8 cellular contexts compared by ENCODE assay signal in genomic region chr7:25259487-25260243, GRCh38. TPM values are rescaled to one million over a fixed set of nuclear protein-coding genes. Genes with fewer than 3 reads are reported as not detected.
A peak's percentile ranks its signal among the peaks of the same experiment; 100 is the strongest.
DNase-seq lines count a peak whose midpoint lies in the region; ATAC-seq and TF ChIP-seq lines count a peak whose summit lies in the region.

No MANE protein-coding gene starts in this region.

- ATAC-seq in SK-N-SH treated with all-trans-retinoic acid at 6 μM for 48 hours: peak; percentile 95

- peak; percentile 78 for DNase-seq in DMS 273 treated with DMSO at 0.1 percent for 48 hours (lab: John Stamatoyannopoulos, UW)
- DNase-seq in GOT3 (lab: John Stamatoyannopoulos, UW): peak; percentile 23
- DNase-seq in NCI-H1092 treated with DMSO at 0.1 percent for 48 hours (lab: John Stamatoyannopoulos, UW): peak; percentile 95
- peak; percentile 65 for DNase-seq in activated naive CD4-positive, alpha-beta T cell treated with anti-CD3 and anti-CD28 coated beads, Interleukin-2, amount 50 U/mL, for 16 hours
- DNase-seq in head of caudate nucleus: peak in 41 of 42 donors; percentile 38 to 91 (median 72)
- DNase-seq in prostate gland (ENCODE audit: low spot score): peak; percentile 50
- DNase-seq in vagina (ENCODE audit: extremely low spot score in 2 of 2): no peak

- TF ChIP-seq CTCF in prostate gland (IDR thresholded peaks at IDR 0.05): peak; percentile 70 to 89 (median 79)
- TF ChIP-seq CTCF in vagina (IDR thresholded peaks at IDR 0.05): peak; percentile 49 to 60 (median 56)

- no peaks in the 10 kb centered on the region for H3K36me3 ChIP-seq in prostate gland
- H3K36me3 ChIP-seq in vagina: no peaks in the 10 kb centered on the region

- H3K27me3 ChIP-seq in prostate gland (replicated peaks; ENCODE audit: insufficient read depth): no peaks in the 10 kb centered on the region
- no peaks in the 10 kb centered on the region for H3K27me3 ChIP-seq in vagina

- intact Hi-C loops in head of caudate nucleus (cut with DNase I) (loop anchor here (2.0 to 5.0 kb wide), 3 partner anchors 129 to 593 kb away; no protein-coding TSS in a partner anchor), prostate gland (cut with DNase I) (loop anchor here (2.0 to 5.0 kb wide), 3 partner anchors 129 to 593 kb away; no protein-coding TSS in a partner anchor), vagina (cut with DNase I) (loop anchor here (5.0 kb wide), 2 partner anchors 128 to 308 kb away; no protein-coding TSS in a partner anchor)

- H3K4me3 ChIP-seq in prostate gland (no peak overlapping the region), vagina (no peak overlapping the region)

- TF ChIP-seq POLR2A in prostate gland (IDR thresholded peaks at IDR 0.05): no peak
- TF ChIP-seq POLR2A in vagina (IDR thresholded peaks at IDR 0.05): no peak

- H3K4me1 ChIP-seq in prostate gland (replicated peaks): no peaks in the 10 kb centered on the region
- peaks cover 14% of the 10 kb centered on the region for H3K4me1 ChIP-seq in vagina

- 29% methylated on average over 13 of the region's 13 CpGs for WGBS in prostate gland

- no peaks in the 10 kb centered on the region for H3K9me3 ChIP-seq in prostate gland
- no peaks in the 10 kb centered on the region for H3K9me3 ChIP-seq in vagina

- H3K27ac ChIP-seq in prostate gland: no peak overlapping the region
- no peak overlapping the region for H3K27ac ChIP-seq in vagina

TF ChIP-seq in SK-N-SH treated with all-trans-retinoic acid at 6 μM for 48 hours, 23 proteins besides CTCF, POLR2A, EP300 and RAD21:
- TF ChIP-seq SNAI2 (CRISPR knock-in tag; IDR thresholded peaks at IDR 0.05) (no peak), CREB5 (CRISPR knock-in tag; IDR thresholded peaks at IDR 0.05; ENCODE audit: low read depth) (no peak), ESRRG (CRISPR knock-in tag; IDR thresholded peaks at IDR 0.05) (no peak), ZNF565 (CRISPR knock-in tag; conservative IDR thresholded peaks at IDR 0.05; ENCODE audit: low read depth) (no peak), BACH2 (CRISPR knock-in tag; IDR thresholded peaks at IDR 0.05; ENCODE audit: borderline replicate concordance) (no peak), ZC3H10 (CRISPR knock-in tag; IDR thresholded peaks at IDR 0.05) (no peak), TOX (CRISPR knock-in tag; IDR thresholded peaks at IDR 0.05; ENCODE audit: borderline replicate concordance) (no peak), OSR1 (CRISPR knock-in tag; IDR thresholded peaks at IDR 0.05) (no peak), ZFP3 (CRISPR knock-in tag; IDR thresholded peaks at IDR 0.05) (no peak), CSDC2 (CRISPR knock-in tag; IDR thresholded peaks at IDR 0.05) (no peak), GLIS3 (CRISPR knock-in tag; IDR thresholded peaks at IDR 0.05) (no peak), ISL1 (CRISPR knock-in tag; IDR thresholded peaks at IDR 0.05) (no peak), PPARA (CRISPR knock-in tag; IDR thresholded peaks at IDR 0.05; ENCODE audit: borderline replicate concordance) (no peak), ZNF70 (CRISPR knock-in tag; IDR thresholded peaks at IDR 0.05) (no peak), ARNTL (CRISPR knock-in tag; IDR thresholded peaks at IDR 0.05; ENCODE audit: borderline replicate concordance, low read depth) (no peak), ZNF8 (CRISPR knock-in tag; IDR thresholded peaks at IDR 0.05) (no peak)
- TF ChIP-seq, protein P1, sequence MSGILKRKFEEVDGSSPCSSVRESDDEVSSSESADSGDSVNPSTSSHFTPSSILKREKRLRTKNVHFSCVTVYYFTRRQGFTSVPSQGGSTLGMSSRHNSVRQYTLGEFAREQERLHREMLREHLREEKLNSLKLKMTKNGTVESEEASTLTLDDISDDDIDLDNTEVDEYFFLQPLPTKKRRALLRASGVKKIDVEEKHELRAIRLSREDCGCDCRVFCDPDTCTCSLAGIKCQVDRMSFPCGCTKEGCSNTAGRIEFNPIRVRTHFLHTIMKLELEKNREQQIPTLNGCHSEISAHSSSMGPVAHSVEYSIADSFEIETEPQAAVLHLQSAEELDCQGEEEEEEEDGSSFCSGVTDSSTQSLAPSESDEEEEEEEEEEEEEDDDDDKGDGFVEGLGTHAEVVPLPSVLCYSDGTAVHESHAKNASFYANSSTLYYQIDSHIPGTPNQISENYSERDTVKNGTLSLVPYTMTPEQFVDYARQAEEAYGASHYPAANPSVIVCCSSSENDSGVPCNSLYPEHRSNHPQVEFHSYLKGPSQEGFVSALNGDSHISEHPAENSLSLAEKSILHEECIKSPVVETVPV (CRISPR knock-in tag; IDR thresholded peaks at IDR 0.05): no peak
- TF ChIP-seq, protein P2, sequence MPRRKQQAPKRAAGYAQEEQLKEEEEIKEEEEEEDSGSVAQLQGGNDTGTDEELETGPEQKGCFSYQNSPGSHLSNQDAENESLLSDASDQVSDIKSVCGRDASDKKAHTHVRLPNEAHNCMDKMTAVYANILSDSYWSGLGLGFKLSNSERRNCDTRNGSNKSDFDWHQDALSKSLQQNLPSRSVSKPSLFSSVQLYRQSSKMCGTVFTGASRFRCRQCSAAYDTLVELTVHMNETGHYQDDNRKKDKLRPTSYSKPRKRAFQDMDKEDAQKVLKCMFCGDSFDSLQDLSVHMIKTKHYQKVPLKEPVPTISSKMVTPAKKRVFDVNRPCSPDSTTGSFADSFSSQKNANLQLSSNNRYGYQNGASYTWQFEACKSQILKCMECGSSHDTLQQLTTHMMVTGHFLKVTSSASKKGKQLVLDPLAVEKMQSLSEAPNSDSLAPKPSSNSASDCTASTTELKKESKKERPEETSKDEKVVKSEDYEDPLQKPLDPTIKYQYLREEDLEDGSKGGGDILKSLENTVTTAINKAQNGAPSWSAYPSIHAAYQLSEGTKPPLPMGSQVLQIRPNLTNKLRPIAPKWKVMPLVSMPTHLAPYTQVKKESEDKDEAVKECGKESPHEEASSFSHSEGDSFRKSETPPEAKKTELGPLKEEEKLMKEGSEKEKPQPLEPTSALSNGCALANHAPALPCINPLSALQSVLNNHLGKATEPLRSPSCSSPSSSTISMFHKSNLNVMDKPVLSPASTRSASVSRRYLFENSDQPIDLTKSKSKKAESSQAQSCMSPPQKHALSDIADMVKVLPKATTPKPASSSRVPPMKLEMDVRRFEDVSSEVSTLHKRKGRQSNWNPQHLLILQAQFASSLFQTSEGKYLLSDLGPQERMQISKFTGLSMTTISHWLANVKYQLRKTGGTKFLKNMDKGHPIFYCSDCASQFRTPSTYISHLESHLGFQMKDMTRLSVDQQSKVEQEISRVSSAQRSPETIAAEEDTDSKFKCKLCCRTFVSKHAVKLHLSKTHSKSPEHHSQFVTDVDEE (CRISPR knock-in tag; IDR thresholded peaks at IDR 0.05): no peak
- TF ChIP-seq, protein P3, sequence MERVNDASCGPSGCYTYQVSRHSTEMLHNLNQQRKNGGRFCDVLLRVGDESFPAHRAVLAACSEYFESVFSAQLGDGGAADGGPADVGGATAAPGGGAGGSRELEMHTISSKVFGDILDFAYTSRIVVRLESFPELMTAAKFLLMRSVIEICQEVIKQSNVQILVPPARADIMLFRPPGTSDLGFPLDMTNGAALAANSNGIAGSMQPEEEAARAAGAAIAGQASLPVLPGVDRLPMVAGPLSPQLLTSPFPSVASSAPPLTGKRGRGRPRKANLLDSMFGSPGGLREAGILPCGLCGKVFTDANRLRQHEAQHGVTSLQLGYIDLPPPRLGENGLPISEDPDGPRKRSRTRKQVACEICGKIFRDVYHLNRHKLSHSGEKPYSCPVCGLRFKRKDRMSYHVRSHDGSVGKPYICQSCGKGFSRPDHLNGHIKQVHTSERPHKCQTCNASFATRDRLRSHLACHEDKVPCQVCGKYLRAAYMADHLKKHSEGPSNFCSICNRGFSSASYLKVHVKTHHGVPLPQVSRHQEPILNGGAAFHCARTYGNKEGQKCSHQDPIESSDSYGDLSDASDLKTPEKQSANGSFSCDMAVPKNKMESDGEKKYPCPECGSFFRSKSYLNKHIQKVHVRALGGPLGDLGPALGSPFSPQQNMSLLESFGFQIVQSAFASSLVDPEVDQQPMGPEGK (CRISPR knock-in tag; IDR thresholded peaks at IDR 0.05; ENCODE audit: borderline replicate concordance): no peak

RNA-seq across cellular contexts. Expression of gene NPVF, which starts 31.4 kb away (rescaled TPM):
- total RNA-seq in prostate gland (not detected), vagina (not detected)

Comparison
In these comparisons a context has a peak if more than half of its experiments do, and no peak if none do; other contexts are left out.
1. DNase-seq: peak in DMS 273 treated with DMSO at 0.1 percent for 48 hours (single experiment), GOT3 (single experiment), NCI-H1092 treated with DMSO at 0.1 percent for 48 hours (single experiment), activated naive CD4-positive, alpha-beta T cell treated with anti-CD3 and anti-CD28 coated beads, Interleukin-2, amount 50 U/mL, for 16 hours (single experiment), head of caudate nucleus (41 of 42) and prostate gland (single experiment); none in vagina (0 of 2).